ENCODE assay signal across 15 cellular contexts in genomic region chr18:48597671-48598070, GRCh38. TPM values are rescaled to one million over a fixed set of nuclear protein-coding genes. Genes with fewer than 3 reads are reported as not detected.
DNase-seq lines count a peak whose midpoint lies in the region; ATAC-seq and TF ChIP-seq lines count a peak whose summit lies in the region.
"Had no signal": no experiment of that assay in that cellular context is flagged by ENCODE, and none has a peak within 500 bp of the region (broad histone marks: within the 10 kb centered on the region; RNA-seq: fewer than 3 reads in every experiment).

No MANE protein-coding gene starts in this region.

- POLR2A ChIA-PET in RWPE1 (lab: Yijun Ruan, JAX; ENCODE audit: low non-redundant PET), result no interaction called here

- H3K27me3 Mint-ChIP-seq in chondrocyte (ENCODE audit: low read depth), result no peaks in the 10 kb centered on the region

- H3K4me1 ChIP-seq in right cardiac atrium (ENCODE audit: control insufficient read depth, insufficient read depth, low read length) (peaks cover 15% of the 10 kb centered on the region), tibial artery (peaks cover 0 to 72% (median 44%) of the 10 kb centered on the region in 4 donors)

- no peaks in the 10 kb centered on the region for H3K36me3 ChIP-seq in tibial artery

- H3K27ac ChIP-seq in RWPE1 (0 out of 2 replicates have a peak overlapping the region, but pooled peaks have one; percentile 13), right cardiac atrium (ENCODE audit: low read length) (peak overlapping the region; percentile 46), tibial artery (peak overlapping the region; percentile 20 to 36)
- H3K27ac ChIP-seq: GM23248, HL-60 had no signal

- H3K27ac Mint-ChIP-seq in chondrocyte (ENCODE audit: unreplicated experiment), result peak overlapping the region; percentile 65
- H3K27ac Mint-ChIP-seq: CD8-positive, alpha-beta T cell had no signal

- H3K9me3 ChIP-seq in right cardiac atrium (ENCODE audit: control insufficient read depth, low read length) (no peaks in the 10 kb centered on the region), tibial artery (no peaks in the 10 kb centered on the region)

- H3K27me3 ChIP-seq in right cardiac atrium (ENCODE audit: control insufficient read depth, insufficient read depth) (no peaks in the 10 kb centered on the region), tibial artery (no peaks in the 10 kb centered on the region)

- no peaks in the 10 kb centered on the region for H3K9me3 Mint-ChIP-seq in chondrocyte (ENCODE audit: low read depth)
- H3K9me3 Mint-ChIP-seq: CD14-positive monocyte; CD8-positive, alpha-beta T cell had no signal

- H3K4me3 Mint-ChIP-seq in chondrocyte (ENCODE audit: unreplicated experiment), result no peak overlapping the region
- H3K4me3 Mint-ChIP-seq: CD14-positive monocyte; CD8-positive, alpha-beta T cell had no signal

- peaks cover 75% of the 10 kb centered on the region for H3K4me1 Mint-ChIP-seq in chondrocyte (ENCODE audit: low read depth)

- ATAC-seq in right cardiac atrium, result no peak
- no peak for ATAC-seq in GM18517 (IDR thresholded peaks at IDR 0.05; ENCODE audit: unreplicated experiment)
- ATAC-seq in GM21515 (IDR thresholded peaks at IDR 0.05; ENCODE audit: unreplicated experiment), result no peak
- ATAC-seq: CD8-positive, alpha-beta T cell; HCT116 had no signal

- CTCF ChIA-PET in RWPE1 (lab: Yijun Ruan, JAX), result no interaction called here

- 69% methylated on average over 3 of the region's 3 CpGs for WGBS in right cardiac atrium

- no peak overlapping the region for H3K4me3 ChIP-seq in right cardiac atrium (ENCODE audit: low read length)
- no peak overlapping the region for H3K4me3 ChIP-seq in tibial artery
- H3K4me3 ChIP-seq: GM23248 had no signal

- intact Hi-C loops in right cardiac atrium (cut with DNase I), result no loop called here
- intact Hi-C loops in tibial artery (cut with DNase I; ENCODE audit: low total_unique reads), result no loop called here

- peaks cover 9% of the 10 kb centered on the region for H3K36me3 Mint-ChIP-seq in chondrocyte (ENCODE audit: low read depth)
- H3K36me3 Mint-ChIP-seq: CD8-positive, alpha-beta T cell had no signal

- TF ChIP-seq CTCF in RWPE1 (conservative IDR thresholded peaks at IDR 0.05; ENCODE audit: low read depth), result no peak
- no peak for TF ChIP-seq CTCF in chondrocyte (IDR thresholded peaks at IDR 0.05)
- no peak for TF ChIP-seq CTCF in tibial artery (IDR thresholded peaks at IDR 0.05)

- DNase-seq in RWPE1 (ENCODE audit: low spot score) (no peak), chondrocyte (ENCODE audit: low spot score) (no peak), right cardiac atrium (no peak), tibial artery (no peak), D341Med (ENCODE audit: low spot score) (no peak)
- DNase-seq: CD8-positive, alpha-beta T cell; COR-L47; DND-41; GF-D8; GM23248 had no signal

RNA-seq across cellular contexts. Expression of gene CTIF, which starts 58.8 kb away (rescaled TPM):
- 173 to 236 TPM (median 184 TPM) in 3 replicates for total RNA-seq in chondrocyte
- 10 to 100 TPM; 41.0 to 78.2 (median 49.8) TPM for total RNA-seq in right cardiac atrium
- 42.3 TPM for polyA plus RNA-seq in right cardiac atrium
